Comparison of ENCODE assay signal across 22 cellular contexts in the genomic region with DNA sequence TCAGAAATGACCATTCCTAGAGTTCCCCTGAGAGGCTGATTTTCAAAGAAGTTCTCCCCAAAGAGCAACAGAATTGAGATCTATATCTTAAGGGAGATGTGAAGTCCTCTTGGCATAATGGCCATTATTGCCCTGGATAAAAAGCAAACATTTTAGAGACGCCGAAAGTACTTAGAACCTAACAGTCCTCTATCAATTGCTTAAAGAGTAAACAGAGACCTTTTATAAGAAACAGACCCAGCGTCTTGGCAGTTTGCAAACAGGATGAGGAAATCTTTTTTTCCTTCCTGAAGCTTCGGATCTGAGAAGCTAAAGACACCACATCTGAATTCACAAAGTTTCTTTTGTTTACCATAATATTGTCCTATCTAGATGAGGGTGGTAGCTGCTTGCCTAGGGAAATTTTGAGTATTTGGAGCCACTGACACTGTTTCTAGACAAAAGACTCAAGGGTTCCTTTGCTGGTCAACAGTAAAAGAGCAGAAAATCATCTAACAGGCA.
"Had no signal": no experiment of that assay in that cellular context is flagged by ENCODE, and none has a peak within 500 bp of the region (broad histone marks: within the 10 kb centered on the region; RNA-seq: fewer than 3 reads in every experiment).

No MANE protein-coding gene starts in this region.

- H3K36me3 ChIP-seq: adrenal gland, right lobe of liver, suprapubic skin had no signal

- H3K4me3 ChIP-seq: adrenal gland, esophagus muscularis mucosa, psoas muscle, right lobe of liver, smooth muscle cell, suprapubic skin had no signal

- H3K4me2 ChIP-seq: smooth muscle cell had no signal

- H3K9me3 ChIP-seq: adrenal gland, esophagus muscularis mucosa, psoas muscle, right lobe of liver, suprapubic skin had no signal

- FAIRE-seq: colon, endometrium, frontal cortex had no signal

- H3K27me3 ChIP-seq: adrenal gland, esophagus muscularis mucosa, right lobe of liver, suprapubic skin had no signal

- ATAC-seq: activated CD8-positive, alpha-beta T cell treated with anti-CD3 and anti-CD28 coated beads, Interleukin-2, amount 10 ng/mL, durations not matched to agents 7 days and 5 days; natural killer cell treated with Interleukin-12 subunit alpha and Interleukin-12 subunit beta and Interleukin-15 and Interleukin-18, amount 100 ng/mL, for 72 hours; psoas muscle; right lobe of liver had no signal

- H3K27ac ChIP-seq: adrenal gland, esophagus muscularis mucosa, psoas muscle, suprapubic skin had no signal

- DNase-seq: activated B cell treated with CpG ODN at 0.5 μM for 24 hours; activated CD4-positive, alpha-beta T cell treated with anti-CD3 and anti-CD28 coated beads, Interleukin-2, amount 10 ng/mL, durations not matched to agents 24 days and 14 days; activated CD8-positive, alpha-beta memory T cell treated with anti-CD3 and anti-CD28 coated beads, Interleukin-2, amount 50 U/mL, for 4 hours; activated CD8-positive, alpha-beta T cell treated with anti-CD3 and anti-CD28 coated beads, Interleukin-2, amount 10 ng/mL, durations not matched to agents 7 days and 5 days; activated effector memory CD4-positive, alpha-beta T cell treated with anti-CD3 and anti-CD28 coated beads, Interleukin-2, amount 50 U/mL, for 16 hours; activated T-cell treated with anti-CD3 and anti-CD28 coated beads, Interleukin-2, amount 50 U/mL, for 48 hours; caudate nucleus; head of caudate nucleus; psoas muscle; right lobe of liver; stimulated activated CD4-positive, alpha-beta T cell treated with anti-CD3 and anti-CD28 coated beads, Interleukin-4, amount 100 ng/mL, for 4 hours; stimulated activated CD8-positive, alpha-beta memory T cell treated with anti-CD3 and anti-CD28 coated beads, Interleukin-4, amount 100 ng/mL, for 48 hours; stimulated activated naive CD4-positive, alpha-beta T cell treated with Interleukin-2 at 50 U/mL for 16 hours; T-helper 2 cell had no signal
